In the genomic region with DNA sequence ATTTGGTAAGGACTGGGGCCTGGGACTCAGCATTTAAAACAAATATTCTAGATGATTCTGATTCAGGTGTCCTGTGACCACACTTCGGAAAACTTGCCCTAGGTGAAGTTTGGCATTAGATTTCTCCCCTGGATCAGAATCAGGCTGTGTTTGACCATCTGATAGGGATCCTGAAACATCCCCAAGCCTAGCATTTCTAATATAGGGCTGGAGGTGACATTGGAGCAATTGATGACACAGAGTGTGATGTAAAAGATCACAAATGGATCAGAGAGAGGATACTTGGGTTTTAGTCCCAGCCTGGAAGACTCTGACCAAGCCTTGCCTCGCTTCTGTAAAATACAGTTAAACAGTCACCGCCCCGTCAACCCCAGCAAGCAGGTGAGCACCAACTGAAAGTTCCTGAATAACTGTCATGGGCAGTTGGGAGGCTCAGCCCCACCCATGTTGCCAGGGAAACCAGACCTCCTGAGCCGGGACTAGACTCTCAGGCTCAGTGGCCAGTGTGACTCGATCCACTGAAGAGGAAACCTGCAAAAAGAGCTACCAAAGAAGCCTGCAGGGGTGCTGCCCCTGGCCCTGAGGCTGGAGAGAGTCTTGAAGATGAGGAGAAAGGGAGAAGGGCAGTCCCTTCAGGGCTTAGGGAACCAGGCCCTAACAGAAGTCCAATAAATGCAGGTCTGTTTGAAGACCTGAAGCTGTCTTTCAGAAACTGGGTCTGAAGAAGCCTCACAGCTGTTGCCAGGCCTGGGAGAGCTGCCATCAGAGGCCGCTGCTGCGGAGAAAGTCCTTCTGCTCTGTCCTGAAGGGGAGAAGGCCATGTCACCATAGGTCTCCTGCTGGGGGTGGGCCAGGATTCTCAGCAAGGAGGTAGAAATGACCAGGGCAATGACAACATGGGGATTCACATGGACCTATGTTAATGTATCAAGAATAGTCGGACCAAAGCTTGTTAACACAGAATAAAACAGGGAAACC, we compare ENCODE assay signal across 19 cellular contexts.
DNase-seq lines count a peak whose midpoint lies in the region; ATAC-seq and TF ChIP-seq lines count a peak whose summit lies in the region.
"Had no signal": no experiment of that assay in that cellular context is flagged by ENCODE, and none has a peak within 500 bp of the region (broad histone marks: within the 10 kb centered on the region; RNA-seq: fewer than 3 reads in every experiment).

No MANE protein-coding gene starts in this region.

- no peaks in the 10 kb centered on the region for H3K36me3 ChIP-seq in GM23338 (ENCODE audit: insufficient read depth)
- H3K36me3 ChIP-seq in mesendoderm (ENCODE audit: control insufficient read depth, insufficient read depth, low read length) = no peaks in the 10 kb centered on the region
- H3K36me3 ChIP-seq: esophagus muscularis mucosa, left lung, ovary had no signal

- H3K79me2 ChIP-seq in GM23338 (replicated peaks; ENCODE audit: insufficient read depth) (no peaks in the 10 kb centered on the region), mesendoderm (ENCODE audit: control insufficient read depth, insufficient read depth, low read length) (no peaks in the 10 kb centered on the region)

- H3K27ac Mint-ChIP-seq in GM23338 = peak overlapping the region; percentile 57; the same call in 1 of the 2 replicates
- H3K27ac Mint-ChIP-seq: activated CD8-positive, alpha-beta memory T cell treated with anti-CD3 and anti-CD28 coated beads, Interleukin-2, amount 10 ng/mL, durations not matched to agents 7 days and 5 days had no signal

- no peaks in the 10 kb centered on the region for H3K79me1 ChIP-seq in mesendoderm (ENCODE audit: low read length)

- peak; percentile 63 for ATAC-seq in GM23338
- no peak for ATAC-seq in GM21515 (IDR thresholded peaks at IDR 0.05; ENCODE audit: unreplicated experiment)
- no peak for ATAC-seq in GM21526 (IDR thresholded peaks at IDR 0.05; ENCODE audit: low FRiP score, unreplicated experiment)
- no peak for ATAC-seq in GM18861 (IDR thresholded peaks at IDR 0.05; ENCODE audit: unreplicated experiment)
- ATAC-seq: activated CD8-positive, alpha-beta memory T cell treated with anti-CD3 and anti-CD28 coated beads, Interleukin-2, amount 10 ng/mL, durations not matched to agents 7 days and 5 days; left lung had no signal

- H3K56ac ChIP-seq in mesendoderm (ENCODE audit: low read length) = no peak overlapping the region

- no peak overlapping the region for H3K4me3 Mint-ChIP-seq in GM23338
- H3K4me3 Mint-ChIP-seq: activated CD8-positive, alpha-beta memory T cell treated with anti-CD3 and anti-CD28 coated beads, Interleukin-2, amount 10 ng/mL, durations not matched to agents 7 days and 5 days had no signal

- H2AFZ ChIP-seq in GM23338 = no peak overlapping the region

- no peak overlapping the region for H2AK5ac ChIP-seq in mesendoderm (ENCODE audit: low read length)

- H2BK5ac ChIP-seq in mesendoderm (ENCODE audit: low read length) = no peak overlapping the region

- peaks cover 3% of the 10 kb centered on the region for H3K27me3 Mint-ChIP-seq in GM23338 (ENCODE audit: insufficient read depth, low read depth, poor library complexity)

- H3K9me2 ChIP-seq in GM23338 (ENCODE audit: insufficient read depth) = 0 out of 2 replicates have a peak, but pooled peaks cover 4% of the 10 kb centered on the region

- H4K20me1 ChIP-seq in GM23338 (replicated peaks; ENCODE audit: insufficient read depth) = no peaks in the 10 kb centered on the region

- peak in 1 of 2 experiments; percentile 34; a peak in 2 of 4 replicates for TF ChIP-seq CTCF in GM23338 (conservative IDR thresholded peaks at IDR 0.05; ENCODE audit: low read depth in 2 of 2)
- TF ChIP-seq CTCF in RWPE1 (conservative IDR thresholded peaks at IDR 0.05; ENCODE audit: low read depth) = no peak

- H3K4me2 ChIP-seq in GM23338 (no peak overlapping the region), mesendoderm (ENCODE audit: low read length) (no peak overlapping the region)

- H2BK15ac ChIP-seq in mesendoderm (replicated peaks; ENCODE audit: low read depth) = no peak overlapping the region

- no peak overlapping the region for H3K4me3 ChIP-seq in GM23338
- H3K4me3 ChIP-seq in mesendoderm (ENCODE audit: low read length) = no peak overlapping the region
- H3K4me3 ChIP-seq: esophagus muscularis mucosa, left lung, ovary, SK-N-MC had no signal

- no peaks in the 10 kb centered on the region for H3F3A ChIP-seq in GM23338 (replicated peaks; ENCODE audit: low read depth)

- no peak overlapping the region for H4K8ac ChIP-seq in mesendoderm (ENCODE audit: low read depth, low read length)

- no peak overlapping the region for H2BK120ac ChIP-seq in mesendoderm (ENCODE audit: low read depth, low read length)

- H3K9me3 Mint-ChIP-seq in GM23338 = no peaks in the 10 kb centered on the region

- POLR2A ChIA-PET in RWPE1 (lab: Yijun Ruan, JAX; ENCODE audit: low non-redundant PET) = no interaction called here

- no peak overlapping the region for H3K9ac ChIP-seq in mesendoderm (ENCODE audit: low read length)

- CTCF ChIA-PET in RWPE1 (lab: Yijun Ruan, JAX) = no interaction called here

- no peak overlapping the region for H3K4ac ChIP-seq in mesendoderm (ENCODE audit: low read depth, low read length)

- H3K18ac ChIP-seq in mesendoderm (ENCODE audit: low read length) = no peak overlapping the region

- no peaks in the 10 kb centered on the region for H3K27me3 ChIP-seq in GM23338 (ENCODE audit: insufficient read depth)
- no peaks in the 10 kb centered on the region for H3K27me3 ChIP-seq in mesendoderm (ENCODE audit: insufficient read depth, low read length, poor library complexity)
- H3K27me3 ChIP-seq: esophagus muscularis mucosa, left lung, ovary had no signal

- DNase-seq in AG20443 (ENCODE audit: low spot score) = peak; percentile 37
- DNase-seq in GM23338 (ENCODE audit: low spot score) = peak; percentile 16
- no peak for DNase-seq in RWPE1 (ENCODE audit: low spot score)
- peak; percentile 50 for DNase-seq in mesendoderm
- no peak for DNase-seq in caudate nucleus (lab: John Stamatoyannopoulos, UW)
- DNase-seq: activated CD8-positive, alpha-beta memory T cell treated with anti-CD3 and anti-CD28 coated beads, Interleukin-2, amount 10 ng/mL, durations not matched to agents 7 days and 5 days; COR-L47; left lung; NCI-H2081 treated with DMSO at 0.1 percent for 48 hours; NCI-H510A treated with DMSO at 0.1 percent for 48 hours; ovary; small intestine; stimulated activated CD8-positive, alpha-beta memory T cell treated with anti-CD3 and anti-CD28 coated beads, Interleukin-4, amount 100 ng/mL, for 48 hours; T1000 had no signal

- no peak overlapping the region for H4K5ac ChIP-seq in mesendoderm (ENCODE audit: low read length)

- H3K4me1 ChIP-seq in GM23338 (ENCODE audit: insufficient read depth) = no peaks in the 10 kb centered on the region
- H3K4me1 ChIP-seq in mesendoderm (ENCODE audit: control insufficient read depth, low read depth, low read length) = no peaks in the 10 kb centered on the region
- H3K4me1 ChIP-seq: left lung had no signal

- H3K27ac ChIP-seq in GM23338 (ENCODE audit: low read depth) (0 out of 2 replicates have a peak overlapping the region, but pooled peaks have one; percentile 55), RWPE1 (peak overlapping the region; percentile 7; the same call in 1 of the 2 replicates), mesendoderm (ENCODE audit: low read depth, low read length) (no peak overlapping the region), caudate nucleus (ENCODE audit: low read depth, low read length) (no peak overlapping the region)
- H3K27ac ChIP-seq: esophagus muscularis mucosa, left lung, ovary, SK-N-MC had no signal

- no peak overlapping the region for H3K23ac ChIP-seq in mesendoderm (ENCODE audit: low read length)

- WGBS in mesendoderm (ENCODE audit: extremely low coverage, insufficient coverage, low lambda C conversion rate) = no CpG with 5 or more reads among the region's 9 CpGs

- no peaks in the 10 kb centered on the region for H3K36me3 Mint-ChIP-seq in GM23338 (ENCODE audit: low read depth)
- H3K36me3 Mint-ChIP-seq: activated CD8-positive, alpha-beta memory T cell treated with anti-CD3 and anti-CD28 coated beads, Interleukin-2, amount 10 ng/mL, durations not matched to agents 7 days and 5 days had no signal

- H3K4me1 Mint-ChIP-seq in GM23338 = peaks cover 7% of the 10 kb centered on the region
- H3K4me1 Mint-ChIP-seq: activated CD8-positive, alpha-beta memory T cell treated with anti-CD3 and anti-CD28 coated beads, Interleukin-2, amount 10 ng/mL, durations not matched to agents 7 days and 5 days had no signal

TF ChIP-seq in GM23338, 12 proteins besides CTCF, POLR2A, EP300 and RAD21:
- no peak for TF ChIP-seq POLR2AphosphoS5 (IDR thresholded peaks at IDR 0.05; ENCODE audit: low read depth)

Comparison
In these comparisons a context has a peak if more than half of its experiments do, and no peak if none do; other contexts are left out.
1. DNase-seq: peak in AG20443 (single experiment), GM23338 (single experiment) and mesendoderm (single experiment); none in RWPE1 (single experiment) and caudate nucleus (0 of 61).
2. H3K27ac ChIP-seq: peak in GM23338 (single experiment) and RWPE1 (single experiment); none in mesendoderm (single experiment) and caudate nucleus (single experiment).